Comparison of ENCODE assay signal across 19 cellular contexts in genomic region chr22:38713921-38714320, GRCh38. TPM values are rescaled to one million over a fixed set of nuclear protein-coding genes. Genes with fewer than 3 reads are reported as not detected.
DNase-seq lines count a peak whose midpoint lies in the region; ATAC-seq, FAIRE-seq and TF ChIP-seq lines count a peak whose summit lies in the region.
"Had no signal": no experiment of that assay in that cellular context is flagged by ENCODE, and none has a peak within 500 bp of the region (broad histone marks: within the 10 kb centered on the region; RNA-seq: fewer than 3 reads in every experiment).

No MANE protein-coding gene starts in this region.

- peaks cover 65% of the 10 kb centered on the region for H4K20me1 ChIP-seq in hepatocyte (ENCODE audit: insufficient read depth, poor library complexity, severe bottlenecking)

- TF ChIP-seq POLR2A in Peyer's patch (IDR thresholded peaks at IDR 0.05): no peak

- no peaks in the 10 kb centered on the region for H3K9me3 Mint-ChIP-seq in activated T-helper 17 cell treated with anti-CD3 and anti-CD28 coated beads, Interleukin-2, amount 50 U/mL, for 72 hours
- H3K9me3 Mint-ChIP-seq in naive thymus-derived CD8-positive, alpha-beta T cell: no peaks in the 10 kb centered on the region
- H3K9me3 Mint-ChIP-seq in type B pancreatic cell: no peaks in the 10 kb centered on the region

- peak; percentile 51 for DNase-seq in cardiac septum (ENCODE audit: low spot score)
- no peak for DNase-seq in right cardiac atrium
- no peak for DNase-seq in naive thymus-derived CD8-positive, alpha-beta T cell
- DNase-seq in type B pancreatic cell (ENCODE audit: extremely low spot score, unreplicated experiment): no peak
- no peak for DNase-seq in pancreas
- DNase-seq in hepatocyte (ENCODE audit: low spot score): no peak
- DNase-seq in Peyer's patch: no peak
- DNase-seq: activated CD4-positive, CD25-positive, alpha-beta regulatory T cell; caudate nucleus; effector CD4-positive, alpha-beta T cell; GOT3; Karpas-422; left cardiac atrium; NCI-H2171 treated with DMSO at 0.1 percent for 48 hours; NK-92 treated with Interleukin-12 subunit alpha and Interleukin-12 subunit beta, amount 100 ng/mL, for 24 hours; substantia nigra had no signal

- H2AFZ ChIP-seq in hepatocyte: no peak overlapping the region

- H3K4me2 ChIP-seq in hepatocyte: no peak overlapping the region

- H3K4me3 ChIP-seq in right cardiac atrium (ENCODE audit: low read length) (no peak overlapping the region), pancreas (no peak overlapping the region), hepatocyte (no peak overlapping the region), Peyer's patch (no peak overlapping the region)

- H3K9me3 ChIP-seq in right cardiac atrium (ENCODE audit: control insufficient read depth, low read length) (no peaks in the 10 kb centered on the region), pancreas (no peaks in the 10 kb centered on the region), hepatocyte (ENCODE audit: low read depth) (no peaks in the 10 kb centered on the region), Peyer's patch (no peaks in the 10 kb centered on the region)

- 79% methylated on average over 8 of the region's 8 CpGs for WGBS in right cardiac atrium
- 94% methylated on average over 7 to 8 of the region's 8 CpGs for WGBS in pancreas, 2 donors
- 90% methylated on average over 8 of the region's 8 CpGs for WGBS in hepatocyte (ENCODE audit: low lambda C conversion rate, missing lambda C conversion rate)

- H3K36me3 Mint-ChIP-seq in activated T-helper 17 cell treated with anti-CD3 and anti-CD28 coated beads, Interleukin-2, amount 50 U/mL, for 72 hours (ENCODE audit: low read depth): peaks cover 100% of the 10 kb centered on the region
- peaks cover 0 to 60% (median 9%) of the 10 kb centered on the region in 3 donors for H3K36me3 Mint-ChIP-seq in naive thymus-derived CD8-positive, alpha-beta T cell
- peaks cover 23% of the 10 kb centered on the region for H3K36me3 Mint-ChIP-seq in type B pancreatic cell

- no peak for FAIRE-seq in pancreas (lab: Jason Lieb, UNC)
- FAIRE-seq: G401.6, GM12891 had no signal

- peaks cover 63% of the 10 kb centered on the region for H3K4me1 Mint-ChIP-seq in activated T-helper 17 cell treated with anti-CD3 and anti-CD28 coated beads, Interleukin-2, amount 50 U/mL, for 72 hours
- peaks cover 36 to 64% (median 58%) of the 10 kb centered on the region in 4 donors for H3K4me1 Mint-ChIP-seq in naive thymus-derived CD8-positive, alpha-beta T cell
- H3K4me1 Mint-ChIP-seq in type B pancreatic cell (ENCODE audit: unreplicated experiment): peaks cover 44% of the 10 kb centered on the region

- H3K4me3 Mint-ChIP-seq in activated T-helper 17 cell treated with anti-CD3 and anti-CD28 coated beads, Interleukin-2, amount 50 U/mL, for 72 hours: no peak overlapping the region
- no peak overlapping the region for H3K4me3 Mint-ChIP-seq in naive thymus-derived CD8-positive, alpha-beta T cell
- H3K4me3 Mint-ChIP-seq in type B pancreatic cell: no peak overlapping the region

- peaks cover 11% of the 10 kb centered on the region for H3K4me1 ChIP-seq in right cardiac atrium (ENCODE audit: control insufficient read depth, insufficient read depth, low read length)
- peaks cover 0 to 14% (median 12%) of the 10 kb centered on the region in 3 donors for H3K4me1 ChIP-seq in pancreas
- H3K4me1 ChIP-seq in hepatocyte (ENCODE audit: insufficient read depth): peaks cover 4% of the 10 kb centered on the region
- H3K4me1 ChIP-seq in Peyer's patch: peaks cover 0 to 13% (median 3%) of the 10 kb centered on the region in 4 donors

- intact Hi-C loops in cardiac septum (cut with DNase I): no loop called here
- intact Hi-C loops in right cardiac atrium (cut with DNase I): loop anchor here in 1 of 4 donors (5.0 kb wide), 1 partner anchor 38 kb away; no protein-coding TSS in a partner anchor
- intact Hi-C loops in pancreas (cut with DNase I): no loop called here

- peaks cover 0 to 15% (median 5%) of the 10 kb centered on the region in 3 donors for H3K36me3 ChIP-seq in pancreas
- no peaks in the 10 kb centered on the region for H3K36me3 ChIP-seq in hepatocyte (replicated peaks; ENCODE audit: insufficient read depth, low read depth)
- peaks cover 0 to 36% (median 0%) of the 10 kb centered on the region in 3 donors for H3K36me3 ChIP-seq in Peyer's patch

- POLR2A ChIA-PET in naive thymus-derived CD8-positive, alpha-beta T cell (lab: Charles Lee): no interaction called here

- no peak overlapping the region for H3K27ac ChIP-seq in right cardiac atrium (ENCODE audit: low read length)
- H3K27ac ChIP-seq in pancreas: no peak overlapping the region
- H3K27ac ChIP-seq in hepatocyte: no peak overlapping the region
- no peak overlapping the region for H3K27ac ChIP-seq in Peyer's patch

- no peaks in the 10 kb centered on the region for H3K27me3 Mint-ChIP-seq in activated T-helper 17 cell treated with anti-CD3 and anti-CD28 coated beads, Interleukin-2, amount 50 U/mL, for 72 hours
- no peaks in the 10 kb centered on the region for H3K27me3 Mint-ChIP-seq in naive thymus-derived CD8-positive, alpha-beta T cell
- H3K27me3 Mint-ChIP-seq in type B pancreatic cell: no peaks in the 10 kb centered on the region

- no peak for TF ChIP-seq CTCF in type B pancreatic cell (conservative IDR thresholded peaks at IDR 0.05)
- no peak for TF ChIP-seq CTCF in pancreas (IDR thresholded peaks at IDR 0.05)
- TF ChIP-seq CTCF in hepatocyte (IDR thresholded peaks at IDR 0.05; ENCODE audit: poor library complexity): no peak
- no peak for TF ChIP-seq CTCF in Peyer's patch (IDR thresholded peaks at IDR 0.05)

- H3K27me3 ChIP-seq in right cardiac atrium (ENCODE audit: control insufficient read depth, insufficient read depth): no peaks in the 10 kb centered on the region
- H3K27me3 ChIP-seq in pancreas: no peaks in the 10 kb centered on the region
- H3K27me3 ChIP-seq in hepatocyte: no peaks in the 10 kb centered on the region
- no peaks in the 10 kb centered on the region for H3K27me3 ChIP-seq in Peyer's patch

- H3K9me2 ChIP-seq in hepatocyte (replicated peaks; ENCODE audit: insufficient read depth): no peaks in the 10 kb centered on the region

- H3K79me2 ChIP-seq in hepatocyte: peaks cover 70% of the 10 kb centered on the region

- H3K27ac Mint-ChIP-seq in activated T-helper 17 cell treated with anti-CD3 and anti-CD28 coated beads, Interleukin-2, amount 50 U/mL, for 72 hours: peak overlapping the region; percentile 55
- peak overlapping the region in 7 of 10 donors; percentile 41 to 88 (median 49) for H3K27ac Mint-ChIP-seq in naive thymus-derived CD8-positive, alpha-beta T cell
- H3K27ac Mint-ChIP-seq in type B pancreatic cell: peak overlapping the region; percentile 57

- ATAC-seq in right cardiac atrium (no peak), pancreas (no peak)
- ATAC-seq in activated T-helper 17 cell treated with anti-CD3 and anti-CD28 coated beads, Interleukin-2, amount 50 U/mL, for 72 hours (replicated peaks): no peak
- no peak for ATAC-seq in naive thymus-derived CD8-positive, alpha-beta T cell
- ATAC-seq: left cardiac atrium had no signal

RNA-seq across cellular contexts. Expression of gene GTPBP1, which starts 8.2 kb away (rescaled TPM):
- 34.3 TPM for total RNA-seq in cardiac septum
- total RNA-seq in right cardiac atrium: 10 to 100 TPM; 29.1 to 34.5 (median 30.9) TPM
- polyA plus RNA-seq in right cardiac atrium: 19.1 TPM
- total RNA-seq in activated T-helper 17 cell treated with anti-CD3 and anti-CD28 coated beads, Interleukin-2, amount 50 U/mL, for 72 hours: 10 to 100 TPM; 70.6 to 92.3 TPM
- 10 to 100 TPM; 64.6 to 73.3 TPM for total RNA-seq in naive thymus-derived CD8-positive, alpha-beta T cell
- 10 to 100 TPM; 17.2 to 29.3 (median 22.6) TPM for polyA plus RNA-seq in naive thymus-derived CD8-positive, alpha-beta T cell
- 47.1 and 60.1 TPM in 2 replicates for total RNA-seq in type B pancreatic cell (ENCODE audit: low replicate concordance)
- total RNA-seq in pancreas: 10 to 100 TPM; 20.2 to 35.4 (median 28.3) TPM
- polyA plus RNA-seq in pancreas: 10 to 100 TPM; 14.7 to 36.0 TPM
- total RNA-seq in hepatocyte: 26.0 and 36.8 TPM in 2 replicates
- 28.6 and 30.8 TPM in 2 replicates for polyA plus RNA-seq in hepatocyte
- 100 to 1,000 TPM in 3 of 4 donors, 10 to 100 TPM in 1; 72.5 to 182 (median 131) TPM for total RNA-seq in Peyer's patch

RNA-seq across cellular contexts. Expression of gene JOSD1, which starts 13.2 kb away (rescaled TPM):
- 24.0 TPM for total RNA-seq in cardiac septum
- 10 to 100 TPM; 21.4 to 28.6 (median 22.5) TPM for total RNA-seq in right cardiac atrium
- polyA plus RNA-seq in right cardiac atrium: 14.3 TPM
- 100 to 1,000 TPM in 1 of 2 donors, 10 to 100 TPM in 1; 80.1 to 104 TPM for total RNA-seq in activated T-helper 17 cell treated with anti-CD3 and anti-CD28 coated beads, Interleukin-2, amount 50 U/mL, for 72 hours
- 10 to 100 TPM; 50.5 to 52.6 TPM for total RNA-seq in naive thymus-derived CD8-positive, alpha-beta T cell
- polyA plus RNA-seq in naive thymus-derived CD8-positive, alpha-beta T cell: 1 to 10 TPM; 6.7 to 8.2 (median 7.8) TPM
- total RNA-seq in type B pancreatic cell (ENCODE audit: low replicate concordance): 43.4 and 51.8 TPM in 2 replicates
- total RNA-seq in pancreas: 10 to 100 TPM; 16.6 to 32.3 (median 22.2) TPM
- polyA plus RNA-seq in pancreas: 10 to 100 TPM; 10.9 to 16.8 TPM
- total RNA-seq in hepatocyte: 76.0 and 104 TPM in 2 replicates
- 15.8 and 18.6 TPM in 2 replicates for polyA plus RNA-seq in hepatocyte
- total RNA-seq in Peyer's patch: 100 to 1,000 TPM in 3 of 4 donors, 10 to 100 TPM in 1; 77.6 to 156 (median 121) TPM

RNA-seq across cellular contexts. Expression of gene TOMM22, which starts 32.2 kb away (rescaled TPM):
- total RNA-seq in cardiac septum: 55.7 TPM
- total RNA-seq in right cardiac atrium: 10 to 100 TPM; 57.8 to 67.3 (median 59.9) TPM
- polyA plus RNA-seq in right cardiac atrium: 41.0 TPM
- 100 to 1,000 TPM in 1 of 2 donors, 10 to 100 TPM in 1; 59.9 to 138 TPM for total RNA-seq in activated T-helper 17 cell treated with anti-CD3 and anti-CD28 coated beads, Interleukin-2, amount 50 U/mL, for 72 hours
- 10 to 100 TPM; 56.1 to 60.9 TPM for total RNA-seq in naive thymus-derived CD8-positive, alpha-beta T cell
- polyA plus RNA-seq in naive thymus-derived CD8-positive, alpha-beta T cell: 10 to 100 TPM; 67.2 to 79.3 (median 75.9) TPM
- 80.8 and 91.6 TPM in 2 replicates for total RNA-seq in type B pancreatic cell (ENCODE audit: low replicate concordance)
- total RNA-seq in pancreas: 10 to 100 TPM; 21.2 to 35.8 (median 30.9) TPM
- 10 to 100 TPM; 11.6 to 18.6 TPM for polyA plus RNA-seq in pancreas
- total RNA-seq in hepatocyte: 57.7 and 76.3 TPM in 2 replicates
- 70.6 and 80.3 TPM in 2 replicates for polyA plus RNA-seq in hepatocyte
- 10 to 100 TPM; 19.6 to 35.5 (median 28.9) TPM for total RNA-seq in Peyer's patch

RNA-seq across cellular contexts. Expression of gene SUN2, which starts 41.9 kb away (rescaled TPM):
- total RNA-seq in cardiac septum (130 TPM), right cardiac atrium (100 to 1,000 TPM; 103 to 123 (median 116) TPM), type B pancreatic cell (ENCODE audit: low replicate concordance) (43.5 and 70.5 TPM in 2 replicates), pancreas (10 to 100 TPM; 64.1 to 99.2 (median 84.9) TPM), hepatocyte (52.4 and 56.1 TPM in 2 replicates), Peyer's patch (100 to 1,000 TPM; 171 to 291 (median 248) TPM)
- polyA plus RNA-seq in right cardiac atrium (61.7 TPM), pancreas (10 to 100 TPM; 44.8 to 60.8 TPM), hepatocyte (55.9 and 70.8 TPM in 2 replicates)
- 100 to 1,000 TPM; 193 to 216 TPM for total RNA-seq in activated T-helper 17 cell treated with anti-CD3 and anti-CD28 coated beads, Interleukin-2, amount 50 U/mL, for 72 hours
- total RNA-seq in naive thymus-derived CD8-positive, alpha-beta T cell: 1,000 to 10,000 TPM; 1,061 to 1,073 TPM
- polyA plus RNA-seq in naive thymus-derived CD8-positive, alpha-beta T cell: 100 to 1,000 TPM; 491 to 802 (median 518) TPM

RNA-seq across cellular contexts. Expression of gene CBY1, which starts 57.5 kb away (rescaled TPM):
- total RNA-seq in cardiac septum (36.9 TPM), right cardiac atrium (10 to 100 TPM; 35.6 to 45.3 (median 40.9) TPM), type B pancreatic cell (ENCODE audit: low replicate concordance) (48.9 and 53.5 TPM in 2 replicates), pancreas (10 to 100 TPM; 15.3 to 22.9 (median 17.2) TPM), hepatocyte (19.7 and 20.5 TPM in 2 replicates), Peyer's patch (10 to 100 TPM in 2 of 4 donors, 1 to 10 TPM in 2; 6.6 to 19.5 (median 12.3) TPM)
- polyA plus RNA-seq in right cardiac atrium (63.0 TPM), pancreas (10 to 100 TPM; 36.3 to 37.1 TPM), hepatocyte (35.8 and 39.4 TPM in 2 replicates)
- total RNA-seq in activated T-helper 17 cell treated with anti-CD3 and anti-CD28 coated beads, Interleukin-2, amount 50 U/mL, for 72 hours: 10 to 100 TPM; 10.4 to 11.5 TPM
- total RNA-seq in naive thymus-derived CD8-positive, alpha-beta T cell: 10 to 100 TPM; 33.2 to 36.7 TPM
- polyA plus RNA-seq in naive thymus-derived CD8-positive, alpha-beta T cell: 10 to 100 TPM in 2 of 3 donors, 1 to 10 TPM in 1; 4.3 to 11.6 (median 11.2) TPM
